Comparison of ENCODE assay signal across 8 cellular contexts in genomic region chr7:74051629-74052410, GRCh38. TPM values are rescaled to one million over a fixed set of nuclear protein-coding genes. Genes with fewer than 3 reads are reported as not detected.
DNase-seq lines count a peak whose midpoint lies in the region; ATAC-seq and TF ChIP-seq lines count a peak whose summit lies in the region.

No MANE protein-coding gene starts in this region.

- no peaks in the 10 kb centered on the region for H3K9me3 ChIP-seq in OCI-LY1 (ENCODE audit: low read length)
- H3K9me3 ChIP-seq in stomach = no peaks in the 10 kb centered on the region

- no peak overlapping the region for H3K4me3 Mint-ChIP-seq in activated CD4-positive, alpha-beta memory T cell treated with anti-CD3 and anti-CD28 coated beads for 36 hours
- H3K4me3 Mint-ChIP-seq in activated CD4-positive, alpha-beta memory T cell treated with anti-CD3 and anti-CD28 coated beads, Interleukin-2, amount 10 ng/mL, durations not matched to agents 7 days and 5 days = no peak overlapping the region

- H3F3A ChIP-seq in OCI-LY1 (ENCODE audit: insufficient read depth, low read length) = no peaks in the 10 kb centered on the region

- H3K27me3 Mint-ChIP-seq in activated CD4-positive, alpha-beta memory T cell treated with anti-CD3 and anti-CD28 coated beads for 36 hours = no peaks in the 10 kb centered on the region
- no peaks in the 10 kb centered on the region for H3K27me3 Mint-ChIP-seq in activated CD4-positive, alpha-beta memory T cell treated with anti-CD3 and anti-CD28 coated beads, Interleukin-2, amount 10 ng/mL, durations not matched to agents 7 days and 5 days

- no peak overlapping the region for H3K4me2 ChIP-seq in OCI-LY1 (ENCODE audit: low read length)

- H3K4me1 ChIP-seq in OCI-LY1 (ENCODE audit: insufficient read depth, low read length, severe bottlenecking) (no peaks in the 10 kb centered on the region), stomach (peaks cover 0 to 9% (median 6%) of the 10 kb centered on the region in 4 donors)

- 44 to 64% (median 49%) methylated on average over 9 to 16 of the region's 16 CpGs for WGBS in stomach, 5 donors

- H3K27me3 ChIP-seq in OCI-LY1 (ENCODE audit: insufficient read depth, low read length) (no peaks in the 10 kb centered on the region), stomach (no peaks in the 10 kb centered on the region)

- no peaks in the 10 kb centered on the region for H3K36me3 Mint-ChIP-seq in activated CD4-positive, alpha-beta memory T cell treated with anti-CD3 and anti-CD28 coated beads for 36 hours
- H3K36me3 Mint-ChIP-seq in activated CD4-positive, alpha-beta memory T cell treated with anti-CD3 and anti-CD28 coated beads, Interleukin-2, amount 10 ng/mL, durations not matched to agents 7 days and 5 days (ENCODE audit: low read depth) = no peaks in the 10 kb centered on the region

- H3K4me1 Mint-ChIP-seq in activated CD4-positive, alpha-beta memory T cell treated with anti-CD3 and anti-CD28 coated beads for 36 hours (ENCODE audit: low read depth) = no peaks in the 10 kb centered on the region
- H3K4me1 Mint-ChIP-seq in activated CD4-positive, alpha-beta memory T cell treated with anti-CD3 and anti-CD28 coated beads, Interleukin-2, amount 10 ng/mL, durations not matched to agents 7 days and 5 days = no peaks in the 10 kb centered on the region

- no peak overlapping the region for H3K4me3 ChIP-seq in OCI-LY1 (ENCODE audit: low read depth, low read length, poor library complexity, severe bottlenecking)
- no peak overlapping the region for H3K4me3 ChIP-seq in epithelial cell of proximal tubule (ENCODE audit: low read depth, low read length)
- H3K4me3 ChIP-seq in stomach = no peak overlapping the region

- H3K27ac Mint-ChIP-seq in activated CD4-positive, alpha-beta memory T cell treated with anti-CD3 and anti-CD28 coated beads for 36 hours = no peak overlapping the region
- H3K27ac Mint-ChIP-seq in activated CD4-positive, alpha-beta memory T cell treated with anti-CD3 and anti-CD28 coated beads, Interleukin-2, amount 10 ng/mL, durations not matched to agents 7 days and 5 days = no peak overlapping the region

- H3K79me2 ChIP-seq in OCI-LY1 (ENCODE audit: insufficient read depth, low read length) = no peaks in the 10 kb centered on the region

- no peaks in the 10 kb centered on the region for H3K9me2 ChIP-seq in OCI-LY1 (ENCODE audit: low read depth, low read length)

- H3K27ac ChIP-seq in OCI-LY1 (ENCODE audit: low read depth, low read length, poor library complexity, severe bottlenecking) (no peak overlapping the region), stomach (no peak overlapping the region)

- intact Hi-C loops in activated CD4-positive, alpha-beta memory T cell treated with anti-CD3 and anti-CD28 coated beads for 36 hours (cut with micrococcal nuclease) = no loop called here
- intact Hi-C loops in stomach (cut with DNase I; ENCODE audit: low total_unique reads) = no loop called here

- H4K20me1 ChIP-seq in OCI-LY1 (ENCODE audit: insufficient read depth, low read length) = no peaks in the 10 kb centered on the region

- no peak for TF ChIP-seq POLR2A in stomach (IDR thresholded peaks at IDR 0.05)

- TF ChIP-seq EP300 in stomach (IDR thresholded peaks at IDR 0.05) = no peak

- H2AFZ ChIP-seq in OCI-LY1 (ENCODE audit: low read length) = no peak overlapping the region

- TF ChIP-seq CTCF in OCI-LY1 (IDR thresholded peaks at IDR 0.05; ENCODE audit: low read length) = peak; percentile 41; the same call in 1 of the 2 replicates
- peak; percentile 44 for TF ChIP-seq CTCF in epithelial cell of proximal tubule (conservative IDR thresholded peaks at IDR 0.05; ENCODE audit: low read depth, low read length)
- peak in 3 of 7 experiments; percentile 9 to 42 (median 32) for TF ChIP-seq CTCF in stomach (IDR thresholded peaks at IDR 0.05)

- no peaks in the 10 kb centered on the region for H3K36me3 ChIP-seq in OCI-LY1 (ENCODE audit: insufficient read depth, low read length)
- H3K36me3 ChIP-seq in stomach = peaks cover 5 to 99% (median 82%) of the 10 kb centered on the region in 4 donors

- no peaks in the 10 kb centered on the region for H3K9me3 Mint-ChIP-seq in activated CD4-positive, alpha-beta memory T cell treated with anti-CD3 and anti-CD28 coated beads for 36 hours
- no peaks in the 10 kb centered on the region for H3K9me3 Mint-ChIP-seq in activated CD4-positive, alpha-beta memory T cell treated with anti-CD3 and anti-CD28 coated beads, Interleukin-2, amount 10 ng/mL, durations not matched to agents 7 days and 5 days

- no peak for ATAC-seq in GM21825 (IDR thresholded peaks at IDR 0.05; ENCODE audit: unreplicated experiment)

- POLR2A ChIA-PET in activated CD4-positive, alpha-beta memory T cell treated with anti-CD3 and anti-CD28 coated beads for 36 hours (lab: Charles Lee) = no interaction called here
- POLR2A ChIA-PET in activated CD4-positive, alpha-beta memory T cell treated with anti-CD3 and anti-CD28 coated beads, Interleukin-2, amount 10 ng/mL, durations not matched to agents 7 days and 5 days (lab: Charles Lee) = no interaction called here

- no peak overlapping the region for H3K9ac ChIP-seq in OCI-LY1 (ENCODE audit: low read length)

- peak; percentile 22 for DNase-seq in activated CD4-positive, alpha-beta memory T cell treated with anti-CD3 and anti-CD28 coated beads for 36 hours
- DNase-seq in activated CD4-positive, alpha-beta memory T cell treated with anti-CD3 and anti-CD28 coated beads, Interleukin-2, amount 10 ng/mL, durations not matched to agents 7 days and 5 days = no peak
- DNase-seq in epithelial cell of proximal tubule (ENCODE audit: low read depth) (no peak), stomach (peak; percentile 64), cerebellar nuclear complex (lab: John Stamatoyannopoulos, UW) (no peak), DMS153 treated with DMSO at 0.1 percent for 48 hours (lab: John Stamatoyannopoulos, UW; ENCODE audit: unreplicated experiment) (no peak)

- CTCF ChIA-PET in activated CD4-positive, alpha-beta memory T cell treated with anti-CD3 and anti-CD28 coated beads for 36 hours (lab: Charles Lee) = no interaction called here
- CTCF ChIA-PET in activated CD4-positive, alpha-beta memory T cell treated with anti-CD3 and anti-CD28 coated beads, Interleukin-2, amount 10 ng/mL, durations not matched to agents 7 days and 5 days (lab: Charles Lee) = no interaction called here

RNA-seq across cellular contexts. Expression of gene ELN, which starts 23.8 kb away (rescaled TPM):
- total RNA-seq in activated CD4-positive, alpha-beta memory T cell treated with anti-CD3 and anti-CD28 coated beads for 36 hours = not detected
- total RNA-seq in activated CD4-positive, alpha-beta memory T cell treated with anti-CD3 and anti-CD28 coated beads, Interleukin-2, amount 10 ng/mL, durations not matched to agents 7 days and 5 days = not detected
- total RNA-seq in epithelial cell of proximal tubule (0.12 TPM in 1 of 2 replicates, not detected in the other), stomach (100 to 1,000 TPM in 3 of 5 donors, 10 to 100 TPM in 2; 30.3 to 274 (median 122) TPM)
- polyA plus RNA-seq in stomach = 10 to 100 TPM; 19.4 to 57.6 (median 28.8) TPM

RNA-seq across cellular contexts. Expression of gene LIMK1, which starts 31.8 kb away (rescaled TPM):
- 10 to 100 TPM; 16.4 to 16.9 TPM for total RNA-seq in activated CD4-positive, alpha-beta memory T cell treated with anti-CD3 and anti-CD28 coated beads for 36 hours
- total RNA-seq in activated CD4-positive, alpha-beta memory T cell treated with anti-CD3 and anti-CD28 coated beads, Interleukin-2, amount 10 ng/mL, durations not matched to agents 7 days and 5 days = 10 to 100 TPM; 22.5 to 26.1 TPM
- 55.0 and 79.3 TPM in 2 replicates for total RNA-seq in epithelial cell of proximal tubule
- total RNA-seq in stomach = 10 to 100 TPM in 3 of 5 donors, 1 to 10 TPM in 2; 2.9 to 21.0 (median 10.1) TPM
- 10 to 100 TPM in 1 of 3 donors, 1 to 10 TPM in 2; 6.0 to 26.6 (median 7.2) TPM for polyA plus RNA-seq in stomach

Comparison
In these comparisons a context has a peak if more than half of its experiments do, and no peak if none do; other contexts are left out.
1. DNase-seq: peak in activated CD4-positive, alpha-beta memory T cell treated with anti-CD3 and anti-CD28 coated beads for 36 hours (single experiment) and stomach (single experiment); none in activated CD4-positive, alpha-beta memory T cell treated with anti-CD3 and anti-CD28 coated beads, Interleukin-2, amount 10 ng/mL, durations not matched to agents 7 days and 5 days (single experiment), epithelial cell of proximal tubule (single experiment), cerebellar nuclear complex (0 of 2) and DMS153 treated with DMSO at 0.1 percent for 48 hours (single experiment).
2. RNA of gene ELN, which starts 23.8 kb away (total RNA-seq): 30.3 to 274 TPM in stomach; 0.12 TPM in epithelial cell of proximal tubule, not detected in activated CD4-positive, alpha-beta memory T cell treated with anti-CD3 and anti-CD28 coated beads, Interleukin-2, amount 10 ng/mL, durations not matched to agents 7 days and 5 days and not detected in activated CD4-positive, alpha-beta memory T cell treated with anti-CD3 and anti-CD28 coated beads for 36 hours; every median in the first group is over 10 times any median in the second.